1 cellular context compared by ENCODE assay signal in the genomic region with DNA sequence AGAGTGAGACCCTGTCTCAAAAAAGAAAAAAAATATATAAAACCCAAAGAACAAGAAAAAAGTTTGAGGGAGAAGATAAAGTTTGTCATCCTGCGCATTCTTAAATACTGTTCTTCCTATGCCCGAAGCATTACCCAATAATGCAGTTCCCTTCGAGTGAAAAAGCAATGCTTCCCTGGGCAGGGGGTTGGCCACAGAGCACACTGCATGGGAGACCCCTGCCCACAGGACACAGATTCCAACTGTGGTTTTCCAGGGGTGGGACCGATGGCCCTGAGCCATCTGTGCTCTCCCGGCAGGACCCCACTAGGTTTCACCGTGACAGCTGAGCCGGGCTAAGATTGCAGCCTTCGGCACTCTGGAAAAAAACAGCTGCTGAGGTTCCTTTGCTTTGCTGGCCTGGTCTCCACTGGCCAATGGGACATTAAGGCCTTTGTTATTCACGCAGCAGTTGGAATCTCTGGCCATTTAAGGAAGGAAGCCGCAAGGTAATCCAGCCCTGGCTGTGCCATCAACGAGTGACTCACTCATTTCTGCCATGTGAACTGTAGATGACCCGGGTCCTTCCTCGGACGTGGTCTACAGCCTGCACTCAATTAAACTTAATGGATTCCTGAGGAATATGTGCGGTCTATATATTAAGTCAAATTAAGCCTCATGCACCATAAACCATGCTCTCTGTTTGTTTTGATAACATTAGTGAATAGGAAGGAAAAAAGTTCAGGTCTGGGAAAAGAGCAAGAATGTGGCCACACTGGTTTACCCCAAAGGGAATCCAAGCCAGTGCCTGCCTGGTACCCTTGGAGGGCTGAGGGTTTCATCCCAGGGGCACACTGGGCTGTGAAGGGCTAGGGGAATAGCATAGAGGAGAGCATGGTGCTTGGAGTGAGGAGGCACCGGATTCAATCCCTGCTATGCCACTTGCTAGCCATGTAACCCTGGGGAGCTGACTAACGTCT.
TF ChIP-seq lines count a peak whose summit lies in the region.

No MANE protein-coding gene starts in this region.

TF ChIP-seq in A549, 52 proteins besides CTCF, POLR2A, EP300 and RAD21 (continued from another document):
- TF ChIP-seq ESRRA (IDR thresholded peaks at IDR 0.05; ENCODE audit: borderline replicate concordance, low read length), result no peak
- no peak for TF ChIP-seq CHD4 (IDR thresholded peaks at IDR 0.05; ENCODE audit: borderline replicate concordance)
- TF ChIP-seq BHLHE40 (IDR thresholded peaks at IDR 0.05; ENCODE audit: low read depth, low read length), result no peak
